In genomic region chr2:54673501-54673998, GRCh38 we compare ENCODE assay signal across 9 cellular contexts. TPM values are rescaled to one million over a fixed set of nuclear protein-coding genes. Genes with fewer than 3 reads are reported as not detected.
DNase-seq lines count a peak whose midpoint lies in the region; ATAC-seq and TF ChIP-seq lines count a peak whose summit lies in the region.
"Had no signal": no experiment of that assay in that cellular context is flagged by ENCODE, and none has a peak within 500 bp of the region (broad histone marks: within the 10 kb centered on the region; RNA-seq: fewer than 3 reads in every experiment).

No MANE protein-coding gene starts in this region.

- TF ChIP-seq CTCF in foreskin keratinocyte (conservative IDR thresholded peaks at IDR 0.05) = peak; percentile 16
- TF ChIP-seq CTCF in prostate gland (IDR thresholded peaks at IDR 0.05) = peak in 1 of 4 experiments; percentile 4

- peaks cover 8% of the 10 kb centered on the region for H3K36me3 Mint-ChIP-seq in activated CD4-positive, alpha-beta memory T cell treated with anti-CD3 and anti-CD28 coated beads for 36 hours

- H3K4me1 ChIP-seq in foreskin keratinocyte (peaks cover 19% of the 10 kb centered on the region), prostate gland (replicated peaks) (peaks cover 18% of the 10 kb centered on the region)

- no peak overlapping the region for H3K4me3 ChIP-seq in prostate gland

- H3K27ac ChIP-seq in foreskin keratinocyte (peak overlapping the region; percentile 84), prostate gland (peak overlapping the region; percentile 82)
- H3K27ac ChIP-seq: HL-60 had no signal

- WGBS in prostate gland = 33% methylated on average over 16 of the region's 16 CpGs

- peak; percentile 80 for DNase-seq in activated CD4-positive, alpha-beta memory T cell treated with anti-CD3 and anti-CD28 coated beads for 36 hours
- DNase-seq in foreskin keratinocyte (peak; percentile 84 to 85), prostate gland (ENCODE audit: low spot score) (peak; percentile 77), NCI-H2227 (lab: John Stamatoyannopoulos, UW; ENCODE audit: unreplicated experiment) (no peak), cortex of kidney (lab: John Stamatoyannopoulos, UW) (no peak)

- H3K4me1 Mint-ChIP-seq in activated CD4-positive, alpha-beta memory T cell treated with anti-CD3 and anti-CD28 coated beads for 36 hours (ENCODE audit: low read depth) = peaks cover 13% of the 10 kb centered on the region

- no peaks in the 10 kb centered on the region for H3K36me3 ChIP-seq in prostate gland

- POLR2A ChIA-PET in activated CD4-positive, alpha-beta memory T cell treated with anti-CD3 and anti-CD28 coated beads for 36 hours (lab: Charles Lee) = no interaction called here

- H3K27ac Mint-ChIP-seq in activated CD4-positive, alpha-beta memory T cell treated with anti-CD3 and anti-CD28 coated beads for 36 hours = no peak overlapping the region

- peaks cover 10% of the 10 kb centered on the region for H3K27me3 ChIP-seq in foreskin keratinocyte
- no peaks in the 10 kb centered on the region for H3K27me3 ChIP-seq in prostate gland (replicated peaks; ENCODE audit: insufficient read depth)

- ATAC-seq in GM18519 (IDR thresholded peaks at IDR 0.05; ENCODE audit: low FRiP score, unreplicated experiment) (peak; percentile 13), HG03039 (IDR thresholded peaks at IDR 0.05; ENCODE audit: unreplicated experiment) (peak; percentile 33), foreskin keratinocyte (peak; percentile 83), GM21526 (IDR thresholded peaks at IDR 0.05; ENCODE audit: low FRiP score, unreplicated experiment) (no peak)

- H3K9me3 ChIP-seq in prostate gland = no peaks in the 10 kb centered on the region

- no peak for TF ChIP-seq POLR2A in prostate gland (IDR thresholded peaks at IDR 0.05)

- CTCF ChIA-PET in activated CD4-positive, alpha-beta memory T cell treated with anti-CD3 and anti-CD28 coated beads for 36 hours (lab: Charles Lee) = no interaction called here

- H3K27me3 Mint-ChIP-seq in activated CD4-positive, alpha-beta memory T cell treated with anti-CD3 and anti-CD28 coated beads for 36 hours = peaks cover 34% of the 10 kb centered on the region

- intact Hi-C loops in activated CD4-positive, alpha-beta memory T cell treated with anti-CD3 and anti-CD28 coated beads for 36 hours (cut with micrococcal nuclease) = no loop called here
- intact Hi-C loops in prostate gland (cut with DNase I) = loop anchor here (5.0 kb wide), 1 partner anchor 41 kb away; no protein-coding TSS in a partner anchor

- no peaks in the 10 kb centered on the region for H3K9me3 Mint-ChIP-seq in activated CD4-positive, alpha-beta memory T cell treated with anti-CD3 and anti-CD28 coated beads for 36 hours

- H3K4me3 Mint-ChIP-seq in activated CD4-positive, alpha-beta memory T cell treated with anti-CD3 and anti-CD28 coated beads for 36 hours = no peak overlapping the region

RNA-seq across cellular contexts. Expression of gene EML6, which starts 49.9 kb away (rescaled TPM):
- under 1 TPM; 0.46 to 0.50 TPM for total RNA-seq in activated CD4-positive, alpha-beta memory T cell treated with anti-CD3 and anti-CD28 coated beads for 36 hours
- total RNA-seq in foreskin keratinocyte (0.61 and 0.63 TPM in 2 replicates), prostate gland (10 to 100 TPM in 1 of 2 donors, under 1 TPM in 1; 0.46 to 10.7 TPM)
- polyA plus RNA-seq in foreskin keratinocyte = 0.16 and 0.36 TPM in 2 replicates

Comparison
In these comparisons a context has a peak if more than half of its experiments do, and no peak if none do; other contexts are left out.
1. DNase-seq: peak in activated CD4-positive, alpha-beta memory T cell treated with anti-CD3 and anti-CD28 coated beads for 36 hours (single experiment), foreskin keratinocyte (2 of 2) and prostate gland (single experiment); none in NCI-H2227 (single experiment) and cortex of kidney (single experiment).